8 cellular contexts compared by ENCODE assay signal in genomic region chr21:44428281-44428942, GRCh38. TPM values are rescaled to one million over a fixed set of nuclear protein-coding genes. Genes with fewer than 3 reads are reported as not detected.
DNase-seq lines count a peak whose midpoint lies in the region; ATAC-seq, FAIRE-seq and TF ChIP-seq lines count a peak whose summit lies in the region.
"Had no signal": no experiment of that assay in that cellular context is flagged by ENCODE, and none has a peak within 500 bp of the region (broad histone marks: within the 10 kb centered on the region; RNA-seq: fewer than 3 reads in every experiment).

No MANE protein-coding gene starts in this region.

- no peak for FAIRE-seq in H54 (lab: Jason Lieb, UNC)

- DNase-seq in H54 (ENCODE audit: insufficient read length, low spot score) (peak; percentile 49), OCI-M1 (lab: John Stamatoyannopoulos, UW) (peak; percentile 68), left lung (peak; percentile 33 to 65), NCI-H2107 treated with DMSO at 0.1 percent for 48 hours (lab: John Stamatoyannopoulos, UW; ENCODE audit: unreplicated experiment) (no peak), C1 segment of cervical spinal cord (lab: John Stamatoyannopoulos, UW) (no peak)
- DNase-seq in activated T-cell treated with anti-CD3 and anti-CD28 coated beads, Interleukin-2, amount 50 U/mL, for 24 hours, result peak; percentile 65

- TF ChIP-seq CTCF in left lung (IDR thresholded peaks at IDR 0.05), result no peak

- no peak overlapping the region for H3K27ac ChIP-seq in left lung

- peaks cover 22% of the 10 kb centered on the region for H3K36me3 Mint-ChIP-seq in activated T-cell treated with anti-CD3 and anti-CD28 coated beads, Interleukin-2, amount 50 U/mL, for 24 hours (ENCODE audit: low read depth)

- no peak overlapping the region for H3K4me3 ChIP-seq in left lung

- H3K9me3 Mint-ChIP-seq in activated T-cell treated with anti-CD3 and anti-CD28 coated beads, Interleukin-2, amount 50 U/mL, for 24 hours, result peaks cover 10% of the 10 kb centered on the region

- H3K4me1 Mint-ChIP-seq in activated T-cell treated with anti-CD3 and anti-CD28 coated beads, Interleukin-2, amount 50 U/mL, for 24 hours (ENCODE audit: low read depth), result no peaks in the 10 kb centered on the region

- ATAC-seq in left lung (no peak), HG02623 (IDR thresholded peaks at IDR 0.05; ENCODE audit: unreplicated experiment) (no peak)

- H3K27ac Mint-ChIP-seq in activated T-cell treated with anti-CD3 and anti-CD28 coated beads, Interleukin-2, amount 50 U/mL, for 24 hours, result no peak overlapping the region

- H3K9me3 ChIP-seq in left lung, result peaks cover 0 to 22% of the 10 kb centered on the region in 2 donors

- no peaks in the 10 kb centered on the region for H3K4me1 ChIP-seq in left lung

- intact Hi-C loops in left lung (cut with DNase I), result no loop called here

- no peak overlapping the region for H3K4me3 Mint-ChIP-seq in activated T-cell treated with anti-CD3 and anti-CD28 coated beads, Interleukin-2, amount 50 U/mL, for 24 hours
- H3K4me3 Mint-ChIP-seq: IgD-negative memory B cell had no signal

- no peaks in the 10 kb centered on the region for H3K27me3 Mint-ChIP-seq in activated T-cell treated with anti-CD3 and anti-CD28 coated beads, Interleukin-2, amount 50 U/mL, for 24 hours
- H3K27me3 Mint-ChIP-seq: IgD-negative memory B cell had no signal

- no peak for TF ChIP-seq POLR2A in H54 (IDR thresholded peaks at IDR 0.05; ENCODE audit: low read depth, low read length)

- H3K36me3 ChIP-seq in left lung, result peaks cover 0 to 52% of the 10 kb centered on the region in 2 donors

- peaks cover 0 to 25% of the 10 kb centered on the region in 2 donors for H3K27me3 ChIP-seq in left lung

RNA-seq across cellular contexts. Expression of gene LRRC3, which starts 26.9 kb away (rescaled TPM):
- 1 to 10 TPM; 2.4 to 5.7 TPM for total RNA-seq in left lung

Comparison
In these comparisons a context has a peak if more than half of its experiments do, and no peak if none do; other contexts are left out.
1. DNase-seq: peak in H54 (single experiment), OCI-M1 (single experiment), activated T-cell treated with anti-CD3 and anti-CD28 coated beads, Interleukin-2, amount 50 U/mL, for 24 hours (single experiment) and left lung (2 of 2); none in NCI-H2107 treated with DMSO at 0.1 percent for 48 hours (single experiment) and C1 segment of cervical spinal cord (0 of 14).